ENCODE assay signal across 34 cellular contexts in genomic region chr3:33166095-33166494, GRCh38. TPM values are rescaled to one million over a fixed set of nuclear protein-coding genes. Genes with fewer than 3 reads are reported as not detected.
"Had no signal": no experiment of that assay in that cellular context is flagged by ENCODE, and none has a peak within 500 bp of the region (broad histone marks: within the 10 kb centered on the region; RNA-seq: fewer than 3 reads in every experiment).

No MANE protein-coding gene starts in this region.

- H3K4me1 ChIP-seq: adrenal gland, colonic mucosa had no signal

- H3K27me3 ChIP-seq: adrenal gland, brain microvascular endothelial cell, colonic mucosa, dorsolateral prefrontal cortex had no signal

- ATAC-seq: activated CD4-positive, alpha-beta T cell treated with anti-CD3 and anti-CD28 coated beads for 36 hours; activated CD8-positive, alpha-beta memory T cell treated with anti-CD3 and anti-CD28 coated beads, Interleukin-2, amount 10 ng/mL, durations not matched to agents 7 days and 5 days; activated CD8-positive, alpha-beta T cell treated with anti-CD3 and anti-CD28 coated beads, Interleukin-2, amount 10 ng/mL, durations not matched to agents 7 days and 5 days; activated naive CD8-positive, alpha-beta T cell treated with anti-CD3 and anti-CD28 coated beads, Interleukin-2, amount 50 U/mL, for 24 hours; esophagus mucosa had no signal

- FAIRE-seq: astrocyte, bronchial epithelial cell, frontal cortex had no signal

- H3K27ac ChIP-seq: adrenal gland, brain microvascular endothelial cell, colonic mucosa, dorsolateral prefrontal cortex had no signal

- DNase-seq: activated CD4-positive, alpha-beta memory T cell treated with anti-CD3 and anti-CD28 coated beads for 36 hours; activated CD4-positive, alpha-beta T cell treated with anti-CD3 and anti-CD28 coated beads for 36 hours; activated CD4-positive, alpha-beta T cell treated with anti-CD3 and anti-CD28 coated beads, Interleukin-2, amount 10 ng/mL, durations not matched to agents 24 days and 14 days; activated CD4-positive, CD25-positive, alpha-beta regulatory T cell; activated CD4-positive, CD25-positive, alpha-beta regulatory T cell treated with anti-CD3 and anti-CD28 coated beads, Interleukin-2, amount 50 U/mL, for 72 hours; activated CD8-positive, alpha-beta memory T cell treated with anti-CD3 and anti-CD28 coated beads, Interleukin-2, amount 10 ng/mL, durations not matched to agents 7 days and 5 days; activated CD8-positive, alpha-beta memory T cell treated with anti-CD3 and anti-CD28 coated beads, Interleukin-2, amount 50 U/mL, for 4 hours; activated CD8-positive, alpha-beta T cell treated with anti-CD3 and anti-CD28 coated beads, Interleukin-2, amount 10 ng/mL, durations not matched to agents 7 days and 5 days; activated effector memory CD4-positive, alpha-beta T cell treated with anti-CD3 and anti-CD28 coated beads, Interleukin-2, amount 50 U/mL, for 16 hours; activated naive CD4-positive, alpha-beta T cell treated with anti-CD3 and anti-CD28 coated beads for 36 hours; activated naive CD8-positive, alpha-beta T cell treated with anti-CD3 and anti-CD28 coated beads for 36 hours; activated naive CD8-positive, alpha-beta T cell treated with anti-CD3 and anti-CD28 coated beads, Interleukin-2, amount 50 U/mL, for 24 hours; activated T-cell treated with anti-CD3 and anti-CD28 coated beads, Interleukin-2, amount 50 U/mL, for 1 hour; activated T-cell treated with anti-CD3 and anti-CD28 coated beads, Interleukin-2, amount 50 U/mL, for 48 hours; adrenal gland; amygdala; brain microvascular endothelial cell; central memory CD4-positive, alpha-beta T cell; cerebellar nuclear complex; colonic mucosa; dorsolateral prefrontal cortex; effector memory CD4-positive, alpha-beta T cell; endodermal cell; foreskin fibroblast; head of caudate nucleus; T-helper 2 cell had no signal

- H3K4me3 ChIP-seq: adrenal gland, colonic mucosa, dorsolateral prefrontal cortex had no signal

- H3K36me3 ChIP-seq: adrenal gland, brain microvascular endothelial cell, colonic mucosa had no signal

- H3K9me3 ChIP-seq: adrenal gland, colonic mucosa had no signal

RNA-seq across cellular contexts. Expression of gene SUSD5, which starts 52.5 kb away (rescaled TPM):
- total RNA-seq: activated CD4-positive, alpha-beta memory T cell treated with anti-CD3 and anti-CD28 coated beads for 36 hours; activated CD4-positive, alpha-beta T cell treated with anti-CD3 and anti-CD28 coated beads for 36 hours; activated CD4-positive, alpha-beta T cell treated with anti-CD3 and anti-CD28 coated beads, Interleukin-2, amount 10 ng/mL, durations not matched to agents 24 days and 14 days; activated CD8-positive, alpha-beta memory T cell treated with anti-CD3 and anti-CD28 coated beads for 36 hours; activated CD8-positive, alpha-beta memory T cell treated with anti-CD3 and anti-CD28 coated beads, Interleukin-2, amount 10 ng/mL, durations not matched to agents 7 days and 5 days; activated CD8-positive, alpha-beta T cell treated with anti-CD3 and anti-CD28 coated beads, Interleukin-2, amount 10 ng/mL, durations not matched to agents 7 days and 5 days; activated naive CD4-positive, alpha-beta T cell treated with anti-CD3 and anti-CD28 coated beads for 36 hours; activated naive CD8-positive, alpha-beta T cell treated with anti-CD3 and anti-CD28 coated beads for 36 hours; activated T-helper 1 cell treated with anti-CD3 and anti-CD28 coated beads, Interleukin-12 subunit alpha, Interleukin-12 subunit beta, Interleukin-2, Interleukin-4 antibody, amounts not matched to agents 30 ng/mL and 10 ng/mL and 1 ng/mL, durations not matched to agents 14 hours and 24 hours and 36 hours; activated T-helper 2 cell treated with anti-CD3 and anti-CD28 coated beads, Interferon-gamma antibody, Interleukin-2, Interleukin-4, amounts not matched to agents 10 μg/mL and 5 μg/mL and 100 μg/mL, durations not matched to agents 14 hours and 24 hours and 36 hours; bronchial epithelial cell; T-helper 1 cell treated with Interleukin-12 subunit alpha and Interleukin-12 subunit beta and Interleukin-4 antibody, amounts not matched to agents 30 ng/mL and 1 ng/mL, for 36 hours had no signal
